Comparison of ENCODE assay signal across 16 cellular contexts in genomic region chr9:85001925-85002324, GRCh38.
DNase-seq lines count a peak whose midpoint lies in the region; ATAC-seq and TF ChIP-seq lines count a peak whose summit lies in the region.
"Had no signal": no experiment of that assay in that cellular context is flagged by ENCODE, and none has a peak within 500 bp of the region (broad histone marks: within the 10 kb centered on the region; RNA-seq: fewer than 3 reads in every experiment).

No MANE protein-coding gene starts in this region.

- no peak overlapping the region for H3K56ac ChIP-seq in mesendoderm (ENCODE audit: low read length)

- DNase-seq in GM23338 (ENCODE audit: low spot score) (peak; percentile 32), iPS DF 19.7 (ENCODE audit: low read depth, low spot score) (peak; percentile 54), mesendoderm (peak; percentile 29), NCI-H1930 (lab: John Stamatoyannopoulos, UW) (no peak)
- DNase-seq: 8988T; AML-193; Caco-2; CD8-positive, alpha-beta memory T cell; DND-41; GF-D8 had no signal

- no peaks in the 10 kb centered on the region for H3F3A ChIP-seq in GM23338 (replicated peaks; ENCODE audit: low read depth)

- no peak for TF ChIP-seq EP300 in gastroesophageal sphincter (IDR thresholded peaks at IDR 0.05)

- H3K4me1 ChIP-seq in GM23338 (ENCODE audit: insufficient read depth) (peaks cover 17% of the 10 kb centered on the region), OCI-LY3 (ENCODE audit: low read length) (peaks cover 81% of the 10 kb centered on the region), mesendoderm (ENCODE audit: control insufficient read depth, low read depth, low read length) (no peaks in the 10 kb centered on the region), gastroesophageal sphincter (no peaks in the 10 kb centered on the region)
- H3K4me1 ChIP-seq: BLaER1, Caco-2, HAP-1 had no signal

- H2BK15ac ChIP-seq in mesendoderm (replicated peaks; ENCODE audit: low read depth): no peak overlapping the region

- peaks cover 2% of the 10 kb centered on the region for H3K27me3 Mint-ChIP-seq in GM23338 (ENCODE audit: insufficient read depth, low read depth, poor library complexity)

- H3K23ac ChIP-seq in mesendoderm (ENCODE audit: low read length): no peak overlapping the region

- H3K4me3 ChIP-seq in GM23338 (no peak overlapping the region), OCI-LY3 (ENCODE audit: low read length) (no peak overlapping the region), mesendoderm (ENCODE audit: low read length) (no peak overlapping the region), gastroesophageal sphincter (no peak overlapping the region)
- H3K4me3 ChIP-seq: BLaER1, HAP-1 had no signal

- no peaks in the 10 kb centered on the region for H3K79me1 ChIP-seq in mesendoderm (ENCODE audit: low read length)

- peak; percentile 86 for ATAC-seq in GM23338
- ATAC-seq in gastroesophageal sphincter: no peak
- ATAC-seq in HG02798 (IDR thresholded peaks at IDR 0.05; ENCODE audit: poor library complexity, unreplicated experiment): no peak
- ATAC-seq: HepG2 had no signal

- peaks cover 26% of the 10 kb centered on the region for H3K9me3 Mint-ChIP-seq in GM23338

- no peak overlapping the region for H3K9ac ChIP-seq in OCI-LY3 (ENCODE audit: low read length)
- H3K9ac ChIP-seq in mesendoderm (ENCODE audit: low read length): no peak overlapping the region
- H3K9ac ChIP-seq: BLaER1 had no signal

- H3K36me3 ChIP-seq in GM23338 (ENCODE audit: insufficient read depth): no peaks in the 10 kb centered on the region
- H3K36me3 ChIP-seq in OCI-LY3 (replicated peaks; ENCODE audit: low read depth, low read length): peaks cover 23% of the 10 kb centered on the region
- H3K36me3 ChIP-seq in mesendoderm (ENCODE audit: control insufficient read depth, insufficient read depth, low read length): no peaks in the 10 kb centered on the region
- no peaks in the 10 kb centered on the region for H3K36me3 ChIP-seq in gastroesophageal sphincter
- H3K36me3 ChIP-seq: BLaER1, HAP-1 had no signal

- no peak overlapping the region for H2AK5ac ChIP-seq in mesendoderm (ENCODE audit: low read length)

- H3K27ac Mint-ChIP-seq in GM23338: no peak overlapping the region
- H3K27ac Mint-ChIP-seq: CD8-positive, alpha-beta memory T cell had no signal

- WGBS in mesendoderm (ENCODE audit: extremely low coverage, insufficient coverage, low lambda C conversion rate): no CpG with 5 or more reads among the region's 1 CpG
- WGBS in gastroesophageal sphincter (ENCODE audit: low coverage in 1 of 2), 2 donors: 100% methylated on average over 1 of the region's 1 CpG; no CpG with 5 or more reads in 1 of the 2 donors

- no peaks in the 10 kb centered on the region for H4K20me1 ChIP-seq in GM23338 (replicated peaks; ENCODE audit: insufficient read depth)
- no peaks in the 10 kb centered on the region for H4K20me1 ChIP-seq in OCI-LY3 (ENCODE audit: insufficient read depth, low read length)
- H4K20me1 ChIP-seq: BLaER1 had no signal

- no peak overlapping the region for H4K8ac ChIP-seq in mesendoderm (ENCODE audit: low read depth, low read length)

- H3K9me3 ChIP-seq in OCI-LY3 (ENCODE audit: insufficient read depth, low read length): peaks cover 16% of the 10 kb centered on the region; the same call in 1 of the 2 replicates
- peaks cover 0 to 23% (median 0%) of the 10 kb centered on the region in 3 donors for H3K9me3 ChIP-seq in gastroesophageal sphincter
- H3K9me3 ChIP-seq: Caco-2, HAP-1 had no signal

- H3K79me2 ChIP-seq in GM23338 (replicated peaks; ENCODE audit: insufficient read depth) (no peaks in the 10 kb centered on the region), OCI-LY3 (ENCODE audit: low read length) (no peaks in the 10 kb centered on the region), mesendoderm (ENCODE audit: control insufficient read depth, insufficient read depth, low read length) (no peaks in the 10 kb centered on the region)

- H3K18ac ChIP-seq in mesendoderm (ENCODE audit: low read length): no peak overlapping the region

- H2BK5ac ChIP-seq in mesendoderm (ENCODE audit: low read length): no peak overlapping the region

- H3K4me2 ChIP-seq in GM23338 (no peak overlapping the region), OCI-LY3 (ENCODE audit: low read length) (no peak overlapping the region), mesendoderm (ENCODE audit: low read length) (no peak overlapping the region)
- H3K4me2 ChIP-seq: BLaER1 had no signal

- H3K27ac ChIP-seq in GM23338 (ENCODE audit: low read depth): no peak overlapping the region
- H3K27ac ChIP-seq in OCI-LY3 (ENCODE audit: low read length): peak overlapping the region; percentile 43
- H3K27ac ChIP-seq in mesendoderm (ENCODE audit: low read depth, low read length): no peak overlapping the region
- H3K27ac ChIP-seq in gastroesophageal sphincter: no peak overlapping the region
- H3K27ac ChIP-seq: BLaER1 had no signal

- no peak overlapping the region for H4K5ac ChIP-seq in mesendoderm (ENCODE audit: low read length)

- TF ChIP-seq CTCF in GM23338 (conservative IDR thresholded peaks at IDR 0.05; ENCODE audit: low read depth in 2 of 2) (no peak), OCI-LY3 (IDR thresholded peaks at IDR 0.05; ENCODE audit: low read depth, low read length) (no peak), gastroesophageal sphincter (IDR thresholded peaks at IDR 0.05) (no peak)

- H2AFZ ChIP-seq in GM23338: no peak overlapping the region
- no peak overlapping the region for H2AFZ ChIP-seq in OCI-LY3 (ENCODE audit: low read depth, low read length)

- no peak overlapping the region for H2BK120ac ChIP-seq in mesendoderm (ENCODE audit: low read depth, low read length)

- H3K27me3 ChIP-seq in GM23338 (ENCODE audit: insufficient read depth) (no peaks in the 10 kb centered on the region), OCI-LY3 (ENCODE audit: low read depth, low read length) (no peaks in the 10 kb centered on the region), mesendoderm (ENCODE audit: insufficient read depth, low read length, poor library complexity) (no peaks in the 10 kb centered on the region), gastroesophageal sphincter (peaks cover 3% of the 10 kb centered on the region)
- H3K27me3 ChIP-seq: BLaER1 had no signal

- H3K9me2 ChIP-seq in GM23338 (ENCODE audit: insufficient read depth): peaks cover 7% of the 10 kb centered on the region; the same call in 1 of the 2 replicates

- no peak overlapping the region for H3K4ac ChIP-seq in mesendoderm (ENCODE audit: low read depth, low read length)

- no peak overlapping the region for H3K4me3 Mint-ChIP-seq in GM23338
- H3K4me3 Mint-ChIP-seq: CD8-positive, alpha-beta memory T cell had no signal

- TF ChIP-seq POLR2A in gastroesophageal sphincter (IDR thresholded peaks at IDR 0.05): no peak

- H3K36me3 Mint-ChIP-seq in GM23338 (ENCODE audit: low read depth): peaks cover 14% of the 10 kb centered on the region
- H3K36me3 Mint-ChIP-seq: CD8-positive, alpha-beta memory T cell had no signal

- H3K4me1 Mint-ChIP-seq in GM23338: peaks cover 18% of the 10 kb centered on the region; the same call in 2 of the 3 replicates
- H3K4me1 Mint-ChIP-seq: CD8-positive, alpha-beta memory T cell had no signal

Comparison
In these comparisons a context has a peak if more than half of its experiments do, and no peak if none do; other contexts are left out.
1. DNase-seq: peak in GM23338 (single experiment), iPS DF 19.7 (single experiment) and mesendoderm (single experiment); none in NCI-H1930 (0 of 2).